27 cellular contexts compared by ENCODE assay signal in genomic region chr5:38438757-38439156, GRCh38.
"Had no signal": no experiment of that assay in that cellular context is flagged by ENCODE, and none has a peak within 500 bp of the region (broad histone marks: within the 10 kb centered on the region; RNA-seq: fewer than 3 reads in every experiment).

No MANE protein-coding gene starts in this region.

- H3K27me3 ChIP-seq: colonic mucosa, esophagus muscularis mucosa, gastrocnemius medialis, gastroesophageal sphincter had no signal

- ATAC-seq: effector memory CD8-positive, alpha-beta T cell; esophagus mucosa; foreskin keratinocyte; gastrocnemius medialis; gastroesophageal sphincter; heart left ventricle; heart right ventricle had no signal

- H3K4me1 ChIP-seq: colonic mucosa, foreskin keratinocyte had no signal

- H3K4me3 ChIP-seq: colonic mucosa, coronary artery, dorsolateral prefrontal cortex, esophagus muscularis mucosa, esophagus squamous epithelium, gastrocnemius medialis, gastroesophageal sphincter, heart left ventricle, heart right ventricle had no signal

- DNase-seq: colonic mucosa; cortex of kidney; dorsolateral prefrontal cortex; effector CD4-positive, alpha-beta T cell; effector CD8-positive, alpha-beta T cell; effector memory CD4-positive, alpha-beta T cell; effector memory CD8-positive, alpha-beta T cell; endodermal cell; erythroblast; esophagus squamous epithelium; foreskin fibroblast; foreskin keratinocyte; foreskin melanocyte; gastrocnemius medialis; glutamatergic neuron; head of caudate nucleus; heart left ventricle; heart right ventricle had no signal

- H3K9me3 ChIP-seq: colonic mucosa, esophagus muscularis mucosa, esophagus squamous epithelium, gastrocnemius medialis, gastroesophageal sphincter, heart left ventricle, heart right ventricle had no signal

- H3K27ac ChIP-seq: colonic mucosa, coronary artery, dorsolateral prefrontal cortex, epithelial cell of prostate, esophagus muscularis mucosa, esophagus squamous epithelium, foreskin keratinocyte, gastrocnemius medialis, gastroesophageal sphincter, heart left ventricle, heart right ventricle had no signal

- FAIRE-seq: colon, endometrium, endothelial cell of umbilical vein, frontal cortex had no signal

- H3K36me3 ChIP-seq: colonic mucosa, esophagus muscularis mucosa, esophagus squamous epithelium, gastrocnemius medialis, gastroesophageal sphincter had no signal
